9 cellular contexts compared by ENCODE assay signal in the genomic region with DNA sequence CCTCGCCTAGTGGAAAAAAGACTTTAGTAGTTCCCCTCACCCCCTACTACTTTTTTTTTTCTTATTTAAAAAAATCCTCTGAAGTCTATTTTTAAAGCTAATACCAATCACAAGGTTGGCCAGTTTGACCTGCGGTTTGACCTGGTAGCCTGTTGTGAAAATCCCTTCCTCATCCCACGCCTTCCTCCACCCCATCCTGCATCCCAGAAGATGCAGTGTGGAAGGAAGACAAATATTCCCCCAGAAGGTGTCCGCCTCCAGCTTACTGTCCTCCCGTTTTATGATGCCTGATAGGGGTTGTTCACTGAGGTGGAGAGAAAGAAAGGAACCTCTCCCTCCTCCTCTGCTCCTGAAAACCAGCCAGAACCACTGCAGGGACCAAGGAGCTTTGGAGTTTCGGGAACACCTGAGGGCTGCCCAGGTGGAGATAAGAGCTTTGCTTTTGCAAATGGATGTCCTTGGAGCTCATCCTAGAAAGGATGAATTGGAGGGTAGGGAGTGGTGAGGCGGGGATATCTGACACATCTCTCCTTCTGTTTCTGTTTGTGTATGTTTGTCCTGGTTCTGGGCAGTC. TPM values are rescaled to one million over a fixed set of nuclear protein-coding genes. Genes with fewer than 3 reads are reported as not detected.
A peak's percentile ranks its signal among the peaks of the same experiment; 100 is the strongest.
DNase-seq lines count a peak whose midpoint lies in the region; ATAC-seq, FAIRE-seq and TF ChIP-seq lines count a peak whose summit lies in the region.
"Had no signal": no experiment of that assay in that cellular context is flagged by ENCODE, and none has a peak within 500 bp of the region (broad histone marks: within the 10 kb centered on the region; RNA-seq: fewer than 3 reads in every experiment).

No MANE protein-coding gene starts in this region.

- CTCF ChIA-PET in HEK293 (lab: Yijun Ruan, JAX) = interaction anchor here (0.7 kb wide), 2 partner anchors 13 to 650 kb away, joined by 3 read pairs; no protein-coding TSS in a partner anchor

- no peaks in the 10 kb centered on the region for H3K4me1 Mint-ChIP-seq in stimulated activated effector memory CD8-positive, alpha-beta T cell treated with anti-CD3 and anti-CD28 coated beads, Interleukin-12 subunit alpha, Interleukin-12 subunit beta, amount 100 ng/mL, for 72 hours
- H3K4me1 Mint-ChIP-seq: natural killer cell had no signal

- H3K4me3 ChIP-seq in HEK293 (ENCODE audit: low read depth, low read length) = no peak overlapping the region; the same call in 1 of the 2 replicates
- peak overlapping the region; percentile 47 for H3K4me3 ChIP-seq in WERI-Rb-1 (ENCODE audit: low read depth, low read length)
- peak overlapping the region; percentile 10 to 55 for H3K4me3 ChIP-seq in kidney (ENCODE audit: low read length in 2 of 2)

- H3K4me1 ChIP-seq in HEK293 (ENCODE audit: control insufficient read depth, insufficient read depth, low read length) (no peaks in the 10 kb centered on the region), kidney (ENCODE audit: control insufficient read depth in 1 of 2, insufficient read depth in 1 of 2, low read depth in 1 of 2, low read length in 2 of 2) (peaks cover 0 to 9% of the 10 kb centered on the region in 2 donors)

- no peaks in the 10 kb centered on the region for H3K9me3 Mint-ChIP-seq in stimulated activated effector memory CD8-positive, alpha-beta T cell treated with anti-CD3 and anti-CD28 coated beads, Interleukin-12 subunit alpha, Interleukin-12 subunit beta, amount 100 ng/mL, for 72 hours
- H3K9me3 Mint-ChIP-seq: natural killer cell had no signal

- no peak for DNase-seq in WERI-Rb-1
- no peak for DNase-seq in kidney
- DNase-seq in stimulated activated effector memory CD8-positive, alpha-beta T cell treated with anti-CD3 and anti-CD28 coated beads, Interleukin-12 subunit alpha, Interleukin-12 subunit beta, amount 100 ng/mL, for 72 hours (ENCODE audit: low spot score in 2 of 2) = no peak
- DNase-seq in GM10266 (ENCODE audit: extremely low spot score) = no peak
- DNase-seq in stimulated activated CD4-positive, alpha-beta T cell treated with anti-CD3 and anti-CD28 coated beads, Interleukin-2, amount 100 ng/mL, for 24 hours = no peak
- DNase-seq: natural killer cell had no signal

- no peak for FAIRE-seq in kidney (lab: Jason Lieb, UNC)
- FAIRE-seq: H54 had no signal

- no peaks in the 10 kb centered on the region for H3K36me3 ChIP-seq in HEK293 (ENCODE audit: control insufficient read depth in 2 of 2, insufficient read depth in 1 of 2, low read length in 2 of 2)
- H3K36me3 ChIP-seq in WERI-Rb-1 = no peaks in the 10 kb centered on the region
- H3K36me3 ChIP-seq in kidney (ENCODE audit: control insufficient read depth in 1 of 2, insufficient read depth in 2 of 2, low read length in 2 of 2) = no peaks in the 10 kb centered on the region

- intact Hi-C loops in kidney (cut with DNase I) = no loop called here

- no peak overlapping the region for H3K27ac Mint-ChIP-seq in stimulated activated effector memory CD8-positive, alpha-beta T cell treated with anti-CD3 and anti-CD28 coated beads, Interleukin-12 subunit alpha, Interleukin-12 subunit beta, amount 100 ng/mL, for 72 hours
- H3K27ac Mint-ChIP-seq: natural killer cell had no signal

- ATAC-seq in stimulated activated effector memory CD8-positive, alpha-beta T cell treated with anti-CD3 and anti-CD28 coated beads, Interleukin-12 subunit alpha, Interleukin-12 subunit beta, amount 100 ng/mL, for 72 hours = no peak
- ATAC-seq in GM18868 (IDR thresholded peaks at IDR 0.05; ENCODE audit: unreplicated experiment) = no peak
- ATAC-seq: natural killer cell had no signal

- H3K9ac ChIP-seq in kidney (ENCODE audit: low read length in 2 of 2) = no peak overlapping the region

- H3K36me3 Mint-ChIP-seq in stimulated activated effector memory CD8-positive, alpha-beta T cell treated with anti-CD3 and anti-CD28 coated beads, Interleukin-12 subunit alpha, Interleukin-12 subunit beta, amount 100 ng/mL, for 72 hours = no peaks in the 10 kb centered on the region
- H3K36me3 Mint-ChIP-seq: natural killer cell had no signal

- peak overlapping the region; percentile 42 for H3K4me3 Mint-ChIP-seq in stimulated activated effector memory CD8-positive, alpha-beta T cell treated with anti-CD3 and anti-CD28 coated beads, Interleukin-12 subunit alpha, Interleukin-12 subunit beta, amount 100 ng/mL, for 72 hours
- H3K4me3 Mint-ChIP-seq: natural killer cell had no signal

- TF ChIP-seq CTCF in HEK293 (tag by site-specific recombination; IDR thresholded peaks at IDR 0.05) (no peak), WERI-Rb-1 (IDR thresholded peaks at IDR 0.05; ENCODE audit: low read depth, low read length) (no peak), kidney (IDR thresholded peaks at IDR 0.05; ENCODE audit: borderline replicate concordance, extremely low read depth, insufficient read depth) (no peak), GM10266 (IDR thresholded peaks at IDR 0.05; ENCODE audit: control insufficient read depth, insufficient read depth, low read depth, missing control alignments) (no peak)

- POLR2A ChIA-PET in HEK293 (lab: Yijun Ruan, JAX) = interaction anchor here (0.7 kb wide), 1 partner anchor 14 kb away, joined by 5 read pairs; no protein-coding TSS in a partner anchor

- H3K27me3 ChIP-seq in WERI-Rb-1 (ENCODE audit: insufficient read depth, low read depth, severe bottlenecking) = peaks cover 25% of the 10 kb centered on the region

- no peaks in the 10 kb centered on the region for H3K9me3 ChIP-seq in HEK293 (ENCODE audit: control insufficient read depth, insufficient read depth, low read depth, low read length)
- no peaks in the 10 kb centered on the region for H3K9me3 ChIP-seq in WERI-Rb-1 (ENCODE audit: severe bottlenecking)
- no peaks in the 10 kb centered on the region for H3K9me3 ChIP-seq in kidney (ENCODE audit: control insufficient read depth in 1 of 2, low read length in 2 of 2)

- H3K27ac ChIP-seq in HEK293 (ENCODE audit: extremely low read depth, low read depth, low read length) (no peak overlapping the region), WERI-Rb-1 (no peak overlapping the region), kidney (ENCODE audit: low read depth in 2 of 2, low read length in 2 of 2) (no peak overlapping the region)

TF ChIP-seq in HEK293, 187 proteins besides CTCF, POLR2A, EP300 and RAD21:
- TF ChIP-seq EGR2 (tag by site-specific recombination; IDR thresholded peaks at IDR 0.05; ENCODE audit: low read depth) (peak; percentile 43; the same call in 1 of the 2 replicates), ZNF624 (tag by site-specific recombination; IDR thresholded peaks at IDR 0.05) (no peak)

RNA-seq across cellular contexts. Expression of gene ATP6V1C2, which starts 0.9 kb away (rescaled TPM):
- 4.2 TPM for total RNA-seq in kidney
- 38.0 TPM for polyA plus RNA-seq in kidney (ENCODE audit: insufficient read depth, low read depth, low replicate concordance)

RNA-seq across cellular contexts. Expression of gene NOL10, which starts 32.6 kb away (rescaled TPM):
- total RNA-seq in kidney = 24.6 TPM
- 16.8 TPM for polyA plus RNA-seq in kidney (ENCODE audit: insufficient read depth, low read depth, low replicate concordance)
